ENCODE assay signal across 8 cellular contexts in genomic region chr11:796565-797299, GRCh38. TPM values are rescaled to one million over a fixed set of nuclear protein-coding genes. Genes with fewer than 3 reads are reported as not detected.
DNase-seq lines count a peak whose midpoint lies in the region; ATAC-seq, FAIRE-seq and TF ChIP-seq lines count a peak whose summit lies in the region.

No MANE protein-coding gene starts in this region.

- H3K4me3 ChIP-seq in AG04450 (ENCODE audit: low read depth, low read length) (peak overlapping the region; percentile 78), HUES64 (ENCODE audit: low read length) (peak overlapping the region; percentile 84), muscle layer of colon (ENCODE audit: low read depth in 1 of 2, low read length in 2 of 2) (peak overlapping the region; percentile 79 to 86)

- H3K4me1 ChIP-seq in HUES64 (ENCODE audit: insufficient read depth, low read length) (0 out of 2 replicates have a peak, but pooled peaks cover 5% of the 10 kb centered on the region), muscle layer of colon (ENCODE audit: insufficient read depth, low read length) (peaks cover 8% of the 10 kb centered on the region)

- H3K27me3 ChIP-seq in AG04450 (ENCODE audit: control insufficient read depth, insufficient read depth, low read length) = no peaks in the 10 kb centered on the region
- H3K27me3 ChIP-seq in HUES64 (ENCODE audit: insufficient read depth, low read length) = no peaks in the 10 kb centered on the region
- no peaks in the 10 kb centered on the region for H3K27me3 ChIP-seq in muscle layer of colon (ENCODE audit: control insufficient read depth in 1 of 2, insufficient read depth in 2 of 2, low read length in 2 of 2)

- CTCF ChIA-PET in AG04450 (lab: Charles Lee) = interaction anchor here (0.7 to 1.1 kb wide), 2 partner anchors 13 to 333 kb away, joined by 3 to 4 read pairs; no protein-coding TSS in a partner anchor

- ATAC-seq in central memory CD8-positive, alpha-beta T cell (replicated peaks; ENCODE audit: extremely low read depth, poor library complexity, severe bottlenecking) = no peak
- no peak for ATAC-seq in GM21390 (IDR thresholded peaks at IDR 0.05; ENCODE audit: unreplicated experiment)

- FAIRE-seq in GM12891 (lab: Jason Lieb, UNC) = no peak

- peak overlapping the region; percentile 92 for H3K27ac Mint-ChIP-seq in central memory CD8-positive, alpha-beta T cell (ENCODE audit: low read depth)

- H3K27ac ChIP-seq in AG04450 (ENCODE audit: low read depth, low read length) = peak overlapping the region; percentile 85
- H3K27ac ChIP-seq in HUES64 (ENCODE audit: low read depth, low read length) = peak overlapping the region; percentile 87; the same call in 1 of the 2 replicates
- H3K27ac ChIP-seq in muscle layer of colon (ENCODE audit: low read depth, low read length) = peak overlapping the region; percentile 83

- TF ChIP-seq POLR2A in GM12891 (IDR thresholded peaks at IDR 0.05; ENCODE audit: low read depth, low read length) = no peak; the same call in 1 of the 2 replicates

- H3K9ac ChIP-seq in HUES64 (ENCODE audit: low read depth, low read length) (no peak overlapping the region), muscle layer of colon (ENCODE audit: low read length) (peak overlapping the region; percentile 80)

- WGBS in HUES64 = 39% methylated on average over 18 of the region's 18 CpGs

- H3K4me3 Mint-ChIP-seq in central memory CD8-positive, alpha-beta T cell = peak overlapping the region; percentile 91

- no peaks in the 10 kb centered on the region for H3K27me3 Mint-ChIP-seq in central memory CD8-positive, alpha-beta T cell

- H3K9me3 Mint-ChIP-seq in central memory CD8-positive, alpha-beta T cell = no peaks in the 10 kb centered on the region

- DNase-seq in AG04450 (ENCODE audit: low read depth, low spot score) = no peak
- no peak for DNase-seq in central memory CD8-positive, alpha-beta T cell (ENCODE audit: low spot score in 2 of 2)
- DNase-seq in DMS114 treated with DMSO at 0.1 percent for 48 hours (lab: John Stamatoyannopoulos, UW; ENCODE audit: unreplicated experiment) = no peak
- DNase-seq in GM12891 (ENCODE audit: insufficient read length, low spot score) = no peak
- no peak for DNase-seq in HuH-7.5 (ENCODE audit: low spot score)

- no peak for TF ChIP-seq CTCF in AG04450 (IDR thresholded peaks at IDR 0.05; ENCODE audit: low read depth, low read length)

- peaks cover 19% of the 10 kb centered on the region for H3K36me3 Mint-ChIP-seq in central memory CD8-positive, alpha-beta T cell (ENCODE audit: insufficient read depth)

- POLR2A ChIA-PET in AG04450 (lab: Yijun Ruan, JAX) = interaction anchor here (0.8 to 2.5 kb wide), 5 partner anchors 10 to 22 kb away, joined by 3 to 18 read pairs (median 5); partner anchors contain the start of genes PNPLA2 and RPLP2

- H3K36me3 ChIP-seq in HUES64 (ENCODE audit: insufficient read depth, low read length) (peaks cover 27% of the 10 kb centered on the region; the same call in 1 of the 2 replicates), muscle layer of colon (ENCODE audit: insufficient read depth, low read length) (no peaks in the 10 kb centered on the region)

- H3K9me3 ChIP-seq in AG04450 (ENCODE audit: control insufficient read depth, insufficient read depth, low read length) = no peaks in the 10 kb centered on the region; the same call in 1 of the 2 replicates
- H3K9me3 ChIP-seq in HUES64 (ENCODE audit: insufficient read depth, low read depth, low read length) = no peaks in the 10 kb centered on the region
- H3K9me3 ChIP-seq in muscle layer of colon (ENCODE audit: low read length) = no peaks in the 10 kb centered on the region

- peaks cover 15% of the 10 kb centered on the region for H3K4me1 Mint-ChIP-seq in central memory CD8-positive, alpha-beta T cell

TF ChIP-seq in GM12891, 5 proteins besides CTCF, POLR2A, EP300 and RAD21:
- TF ChIP-seq POU2F2 (IDR thresholded peaks at IDR 0.05; ENCODE audit: low read depth, low read length) (no peak), TAF1 (IDR thresholded peaks at IDR 0.05; ENCODE audit: low read depth, low read length) (no peak), SPI1 (IDR thresholded peaks at IDR 0.05; ENCODE audit: low read depth, low read length) (no peak), PAX5 (IDR thresholded peaks at IDR 0.05; ENCODE audit: insufficient read depth, low read length, severe bottlenecking) (no peak), POLR2AphosphoS5 (IDR thresholded peaks at IDR 0.05; ENCODE audit: low read depth, low read length) (no peak)

RNA-seq across cellular contexts. Expression of gene SLC25A22, which starts 1.3 kb away (rescaled TPM):
- polyA plus RNA-seq in AG04450 (2011; rRNA removed) = 11.3 and 11.5 TPM in 2 replicates
- polyA minus RNA-seq in AG04450 (2011; rRNA and poly(A)+ RNA removed) = 8.6 and 14.8 TPM in 2 replicates
- 30.7 TPM for polyA plus RNA-seq in HUES64 (2013, experiment 1 of 2)
- polyA plus RNA-seq in HUES64 (2013, experiment 2 of 2) = 26.8 TPM
- 8.2 TPM for polyA plus RNA-seq in GM12891 (2012; ENCODE audit: low read depth, missing spikeins)

RNA-seq across cellular contexts. Expression of gene CEND1, which starts 6.8 kb away (rescaled TPM):
- 0.55 and 1.1 TPM in 2 replicates for polyA plus RNA-seq in AG04450 (2011; rRNA removed)
- 0.30 and 0.46 TPM in 2 replicates for polyA minus RNA-seq in AG04450 (2011; rRNA and poly(A)+ RNA removed)
- 1.9 TPM for polyA plus RNA-seq in HUES64 (2013, experiment 1 of 2)
- 0.95 TPM for polyA plus RNA-seq in HUES64 (2013, experiment 2 of 2)
- 3.7 TPM for polyA plus RNA-seq in GM12891 (2012; ENCODE audit: low read depth, missing spikeins)

RNA-seq across cellular contexts. Expression of gene PIDD1, which starts 8.3 kb away (rescaled TPM):
- polyA plus RNA-seq in AG04450 (2011; rRNA removed) = 5.7 and 8.2 TPM in 2 replicates
- polyA minus RNA-seq in AG04450 (2011; rRNA and poly(A)+ RNA removed) = 2.9 and 3.6 TPM in 2 replicates
- 13.0 TPM for polyA plus RNA-seq in HUES64 (2013, experiment 1 of 2)
- polyA plus RNA-seq in HUES64 (2013, experiment 2 of 2) = 15.2 TPM
- 22.4 TPM for polyA plus RNA-seq in GM12891 (2012; ENCODE audit: low read depth, missing spikeins)

RNA-seq across cellular contexts. Expression of gene RPLP2, which starts 13.0 kb away (rescaled TPM):
- polyA plus RNA-seq in AG04450 (2011; rRNA removed) = 940 and 1,115 TPM in 2 replicates
- 767 and 795 TPM in 2 replicates for polyA minus RNA-seq in AG04450 (2011; rRNA and poly(A)+ RNA removed)
- polyA plus RNA-seq in HUES64 (2013, experiment 1 of 2) = 1,606 TPM
- 1,733 TPM for polyA plus RNA-seq in HUES64 (2013, experiment 2 of 2)
- polyA plus RNA-seq in GM12891 (2012; ENCODE audit: low read depth, missing spikeins) = 4,539 TPM

RNA-seq across cellular contexts. Expression of gene GATD1, which starts 19.4 kb away (rescaled TPM):
- 15.0 and 18.8 TPM in 2 replicates for polyA plus RNA-seq in AG04450 (2011; rRNA removed)
- 9.3 and 11.7 TPM in 2 replicates for polyA minus RNA-seq in AG04450 (2011; rRNA and poly(A)+ RNA removed)
- polyA plus RNA-seq in HUES64 (2013, experiment 1 of 2) = 21.3 TPM
- polyA plus RNA-seq in HUES64 (2013, experiment 2 of 2) = 22.1 TPM
- polyA plus RNA-seq in GM12891 (2012; ENCODE audit: low read depth, missing spikeins) = 22.8 TPM
